In the genomic region with DNA sequence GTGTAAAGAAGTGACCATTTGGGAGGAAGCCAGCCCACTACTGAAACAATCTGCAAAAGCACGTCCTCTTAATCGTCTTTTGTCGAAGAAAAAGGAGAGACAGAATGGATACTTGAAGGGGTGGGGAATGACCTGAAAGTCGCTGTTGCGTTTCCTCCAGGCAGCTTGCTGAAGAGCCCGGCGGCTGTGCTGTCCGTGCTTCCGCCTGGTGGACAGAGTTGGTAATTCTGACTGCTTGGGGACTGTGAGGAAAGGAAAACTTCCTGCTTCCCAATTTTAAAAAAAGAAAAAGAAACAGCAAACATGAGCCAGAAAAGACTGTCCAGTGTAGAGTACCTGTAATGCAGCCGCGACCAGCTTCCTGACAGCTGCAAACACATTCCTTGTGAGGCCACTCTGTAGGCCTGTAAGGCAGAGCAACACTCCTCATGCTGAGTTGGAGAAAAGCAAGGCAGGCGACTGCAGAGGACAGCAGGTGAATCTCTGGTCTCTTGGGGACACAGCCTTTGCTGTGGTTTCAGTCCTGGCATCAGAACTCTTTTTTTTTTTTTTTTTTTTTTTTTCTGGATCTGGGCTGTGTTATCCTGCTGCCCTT, we compare ENCODE assay signal across 8 cellular contexts.
DNase-seq lines count a peak whose midpoint lies in the region; ATAC-seq, FAIRE-seq and TF ChIP-seq lines count a peak whose summit lies in the region.

No MANE protein-coding gene starts in this region.

- 7 to 8% methylated on average over 12 of the region's 12 CpGs for WGBS in pancreas, 2 donors

- DNase-seq in AG09319 (ENCODE audit: extremely low read depth, low read depth) (peak; percentile 5), SHP77 (lab: John Stamatoyannopoulos, UW) (peak; percentile 67 to 68), fibroblast of gingiva (ENCODE audit: low read depth) (peak; percentile 54), pancreas (peak in 5 of 6 donors; percentile 18 to 73 (median 46))
- no peak for DNase-seq in activated CD4-positive, alpha-beta T cell treated with anti-CD3 and anti-CD28 coated beads, Interleukin-2, amount 50 U/mL, for 4 hours

- H3K36me3 ChIP-seq in pancreas, result no peaks in the 10 kb centered on the region

- no peak for FAIRE-seq in pancreas (lab: Jason Lieb, UNC)

- no peak overlapping the region for H3K4me3 ChIP-seq in pancreas

- H3K4me1 ChIP-seq in pancreas, result no peaks in the 10 kb centered on the region

- H3K9me3 ChIP-seq in pancreas, result no peaks in the 10 kb centered on the region

- H3K27ac ChIP-seq in pancreas, result no peak overlapping the region

- H3K27me3 ChIP-seq in pancreas, result no peaks in the 10 kb centered on the region

- intact Hi-C loops in pancreas (cut with DNase I), result no loop called here

- TF ChIP-seq CTCF in AG09319 (IDR thresholded peaks at IDR 0.05; ENCODE audit: low read depth, low read length), result peak; percentile 75
- TF ChIP-seq CTCF in pancreas (IDR thresholded peaks at IDR 0.05), result peak; percentile 46 to 56 (median 51)

- ATAC-seq in GM18520 (IDR thresholded peaks at IDR 0.05; ENCODE audit: unreplicated experiment) (peak; percentile 79), HG03139 (IDR thresholded peaks at IDR 0.05; ENCODE audit: unreplicated experiment) (peak; percentile 66), pancreas (peak in 3 of 4 donors; percentile 77 to 84 (median 81)), GM21390 (IDR thresholded peaks at IDR 0.05; ENCODE audit: unreplicated experiment) (no peak)

Comparison
In these comparisons a context has a peak if more than half of its experiments do, and no peak if none do; other contexts are left out.
1. DNase-seq: peak in AG09319 (single experiment), SHP77 (2 of 2), fibroblast of gingiva (single experiment) and pancreas (5 of 6); none in activated CD4-positive, alpha-beta T cell treated with anti-CD3 and anti-CD28 coated beads, Interleukin-2, amount 50 U/mL, for 4 hours (0 of 2).